8 cellular contexts compared by ENCODE assay signal in the genomic region with DNA sequence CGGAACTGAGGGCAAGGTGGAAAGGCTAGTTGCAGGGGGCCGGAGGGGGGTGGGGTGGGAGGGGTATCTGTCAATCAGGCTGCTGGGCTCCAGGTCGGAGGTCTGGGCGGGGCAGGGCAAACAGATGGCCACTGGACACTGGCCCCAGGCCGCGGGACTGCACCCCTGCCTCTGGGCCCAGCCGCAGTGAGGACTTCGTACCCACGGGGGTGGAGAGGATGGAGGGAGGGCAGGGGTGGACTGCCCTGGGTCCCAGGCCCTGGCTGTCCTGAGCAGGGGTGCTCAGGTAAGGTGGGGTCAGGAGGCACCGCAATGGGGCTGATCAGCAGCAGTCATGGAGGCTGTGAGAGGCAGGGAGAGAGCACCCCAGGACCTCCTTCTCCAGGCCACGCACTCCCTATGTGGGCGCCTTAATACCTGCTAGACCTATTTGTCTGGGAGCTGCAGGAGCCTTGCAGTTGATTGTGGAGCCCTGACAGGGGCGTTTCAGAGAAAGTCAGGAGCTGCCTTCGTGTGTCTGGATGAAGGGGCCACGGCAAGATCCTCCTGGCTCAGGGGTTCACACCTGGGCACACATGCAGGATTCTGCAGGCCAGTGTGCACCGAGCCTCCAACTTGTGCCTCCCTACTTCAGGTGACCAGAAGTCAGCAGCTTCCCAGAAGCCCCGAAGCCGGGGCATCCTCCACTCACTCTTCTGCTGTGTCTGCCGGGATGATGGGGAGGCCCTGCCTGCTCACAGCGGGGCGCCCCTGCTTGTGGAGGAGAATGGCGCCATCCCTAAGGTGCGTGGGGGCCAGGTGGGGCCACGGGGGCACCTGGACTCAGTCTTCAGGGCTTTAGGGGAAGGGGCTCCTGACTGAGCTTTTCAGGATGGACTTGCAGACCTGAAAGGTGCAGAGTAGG. TPM values are rescaled to one million over a fixed set of nuclear protein-coding genes. Genes with fewer than 3 reads are reported as not detected.
DNase-seq lines count a peak whose midpoint lies in the region; ATAC-seq and TF ChIP-seq lines count a peak whose summit lies in the region.

No MANE protein-coding gene starts in this region.

- in situ Hi-C loops in astrocyte of the spinal cord (cut with HindIII; ENCODE audit: low sequenced_read_pairs) (no loop called here), GM13976 (cut with MboI; ENCODE audit: low sequenced_read_pairs, unreplicated experiment) (loop anchor here (25.0 kb wide), 2 partner anchors 236 to 436 kb away; a partner anchor contains a TSS)

- ATAC-seq in thoracic aorta (ENCODE audit: insufficient number of reproducible peaks, low FRiP score, low read depth): no peak

- H3K4me1 ChIP-seq in thoracic aorta (ENCODE audit: control insufficient read depth in 1 of 2, low read depth in 2 of 2): peaks cover 16 to 53% of the 10 kb centered on the region in 2 donors

- no peaks in the 10 kb centered on the region for H3K9me3 ChIP-seq in thoracic aorta

- no peak overlapping the region for H3K27ac Mint-ChIP-seq in T-helper 2 cell treated with Interferon-gamma antibody and Interleukin-4, amounts not matched to agents 5 μg/mL and 100 μg/mL, for 36 hours

- H3K36me3 ChIP-seq in thoracic aorta: peaks cover 33% of the 10 kb centered on the region

- no peaks in the 10 kb centered on the region for H3K27me3 ChIP-seq in thoracic aorta (replicated peaks; ENCODE audit: insufficient read depth)

- no peaks in the 10 kb centered on the region for H3K27me3 Mint-ChIP-seq in T-helper 2 cell treated with Interferon-gamma antibody and Interleukin-4, amounts not matched to agents 5 μg/mL and 100 μg/mL, for 36 hours (ENCODE audit: low read depth)

- no peak for TF ChIP-seq CTCF in astrocyte of the spinal cord (IDR thresholded peaks at IDR 0.05; ENCODE audit: low read depth, low read length)
- no peak for TF ChIP-seq CTCF in thoracic aorta (IDR thresholded peaks at IDR 0.05)
- TF ChIP-seq CTCF in GM13976 (IDR thresholded peaks at IDR 0.05; ENCODE audit: borderline replicate concordance, control extremely low read depth, extremely low read depth, insufficient read depth, missing control alignments): no peak

- H3K4me1 Mint-ChIP-seq in T-helper 2 cell treated with Interferon-gamma antibody and Interleukin-4, amounts not matched to agents 5 μg/mL and 100 μg/mL, for 36 hours (ENCODE audit: low read depth): peaks cover 36% of the 10 kb centered on the region

- peak overlapping the region; percentile 96 for H3K4me3 Mint-ChIP-seq in T-helper 2 cell treated with Interferon-gamma antibody and Interleukin-4, amounts not matched to agents 5 μg/mL and 100 μg/mL, for 36 hours

- H3K4me3 ChIP-seq in astrocyte of the spinal cord (ENCODE audit: low read depth, low read length) (peak overlapping the region; percentile 79), thoracic aorta (peak overlapping the region; percentile 79)

- DNase-seq in T-helper 2 cell treated with Interferon-gamma antibody and Interleukin-4, amounts not matched to agents 5 μg/mL and 100 μg/mL, for 36 hours (ENCODE audit: low spot score): no peak
- no peak for DNase-seq in T-helper 2 cell
- no peak for DNase-seq in astrocyte of the spinal cord (ENCODE audit: low read depth, low spot score)
- DNase-seq in left kidney (ENCODE audit: low read depth, low spot score): peak; percentile 23
- no peak for DNase-seq in thoracic aorta (ENCODE audit: low spot score)
- DNase-seq in GM13976 (ENCODE audit: low spot score): no peak
- DNase-seq in DMS153 treated with DMSO at 0.1 percent for 48 hours (lab: John Stamatoyannopoulos, UW; ENCODE audit: unreplicated experiment): no peak
- no peak for DNase-seq in NCI-H187 treated with DMSO at 0.1 percent for 48 hours (lab: John Stamatoyannopoulos, UW)

- H3K9me3 Mint-ChIP-seq in T-helper 2 cell treated with Interferon-gamma antibody and Interleukin-4, amounts not matched to agents 5 μg/mL and 100 μg/mL, for 36 hours: no peaks in the 10 kb centered on the region

- peaks cover 37% of the 10 kb centered on the region for H3K36me3 Mint-ChIP-seq in T-helper 2 cell treated with Interferon-gamma antibody and Interleukin-4, amounts not matched to agents 5 μg/mL and 100 μg/mL, for 36 hours (ENCODE audit: low read depth)

- H3K27ac ChIP-seq in thoracic aorta: peak overlapping the region; percentile 99

RNA-seq across cellular contexts. Expression of a gene that starts 1.5 kb away (rescaled TPM):
- total RNA-seq in thoracic aorta: 100 to 1,000 TPM; 141 to 182 TPM

RNA-seq across cellular contexts. Expression of a gene that starts 17.7 kb away (rescaled TPM):
- total RNA-seq in thoracic aorta: 1 to 10 TPM in 1 of 2 donors, not detected in 1; 3.6 TPM

RNA-seq across cellular contexts. Expression of a gene that starts 19.1 kb away (rescaled TPM):
- total RNA-seq in thoracic aorta: 100 to 1,000 TPM; 122 to 190 TPM

RNA-seq across cellular contexts. Expression of a gene that starts 44.5 kb away (rescaled TPM):
- total RNA-seq in thoracic aorta: not detected
